Comparison of ENCODE assay signal across 10 cellular contexts in genomic region chr2:15728247-15728721, GRCh38.
"Had no signal": no experiment of that assay in that cellular context is flagged by ENCODE, and none has a peak within 500 bp of the region (broad histone marks: within the 10 kb centered on the region; RNA-seq: fewer than 3 reads in every experiment).

No MANE protein-coding gene starts in this region.

- H3K9ac ChIP-seq: parathyroid adenoma had no signal

- ATAC-seq: stimulated activated memory B cell treated with anti-CD40 and anti-IgM and Interleukin-4, amounts not matched to agents 10 μg/mL and 1 μg/mL and 100 μg/mL, for 72 hours had no signal

- H3K27ac ChIP-seq: esophagus squamous epithelium, parathyroid adenoma, tibial nerve, vagina, WERI-Rb-1 had no signal

- H2AFZ ChIP-seq: parathyroid adenoma had no signal

- H3K36me3 ChIP-seq: esophagus squamous epithelium, tibial nerve, vagina, WERI-Rb-1 had no signal

- DNase-seq: activated CD4-positive, alpha-beta memory T cell treated with anti-CD3 and anti-CD28 coated beads for 36 hours; activated naive CD4-positive, alpha-beta T cell treated with anti-CD3 and anti-CD28 coated beads, Interleukin-2, amount 10 ng/mL, durations not matched to agents 7 days and 5 days; activated T-cell treated with anti-CD3 and anti-CD28 coated beads, Interleukin-2, amount 50 U/mL, for 24 hours; esophagus squamous epithelium; WERI-Rb-1 had no signal

- H3K4me3 ChIP-seq: esophagus squamous epithelium, tibial nerve, vagina had no signal

- H3K9me3 ChIP-seq: esophagus squamous epithelium, tibial nerve, vagina had no signal

- FAIRE-seq: astrocyte had no signal

- H3K27me3 ChIP-seq: tibial nerve, vagina had no signal

- H3K79me2 ChIP-seq: parathyroid adenoma had no signal
